Comparison of ENCODE assay signal across 17 cellular contexts in genomic region chr10:118961401-118961800, GRCh38.
"Had no signal": no experiment of that assay in that cellular context is flagged by ENCODE, and none has a peak within 500 bp of the region (broad histone marks: within the 10 kb centered on the region; RNA-seq: fewer than 3 reads in every experiment).

No MANE protein-coding gene starts in this region.

- DNase-seq: cerebellar nuclear complex; erythroblast; foreskin melanocyte; mesendoderm; mucosa of descending colon; natural killer cell; stimulated activated CD4-positive, alpha-beta T cell treated with anti-CD3 and anti-CD28 coated beads, Interleukin-4, amount 100 ng/mL, for 1 hour; stimulated activated CD8-positive, alpha-beta memory T cell treated with anti-CD3 and anti-CD28 coated beads, Interleukin-4, amount 100 ng/mL, for 48 hours; stimulated activated naive CD8-positive, alpha-beta T cell treated with anti-CD3 and anti-CD28 coated beads, Interleukin-15, Interleukin-2, amounts not matched to agents 100 U/mL and 50 U/mL, for 24 hours; tibial artery had no signal

- ATAC-seq: mucosa of descending colon; natural killer cell; right cardiac atrium; stimulated activated effector memory CD8-positive, alpha-beta T cell treated with anti-CD3 and anti-CD28 coated beads, Interleukin-12 subunit alpha, Interleukin-12 subunit beta, amount 100 ng/mL, for 72 hours; stimulated activated naive CD8-positive, alpha-beta T cell treated with anti-CD3 and anti-CD28 coated beads, Interleukin-15, Interleukin-2, amounts not matched to agents 100 U/mL and 50 U/mL, for 24 hours had no signal

- H3K4me3 Mint-ChIP-seq: dendritic cell treated with granulocyte-macrophage colony-stimulating factor and Interleukin-4, amounts not matched to agents 40 ng/mL and 50 ng/mL, for 4 days; natural killer cell; neural crest cell; stimulated activated effector memory CD8-positive, alpha-beta T cell treated with anti-CD3 and anti-CD28 coated beads, Interleukin-12 subunit alpha, Interleukin-12 subunit beta, amount 100 ng/mL, for 72 hours had no signal

- H3K36me3 ChIP-seq: suprapubic skin, tibial artery had no signal

- H3K9me3 ChIP-seq: mucosa of descending colon, suprapubic skin, tibial artery had no signal

- H3K27ac ChIP-seq: hepatocyte, suprapubic skin, tibial artery had no signal

- H3K36me3 Mint-ChIP-seq: natural killer cell; stimulated activated effector memory CD8-positive, alpha-beta T cell treated with anti-CD3 and anti-CD28 coated beads, Interleukin-12 subunit alpha, Interleukin-12 subunit beta, amount 100 ng/mL, for 72 hours had no signal

- H3K9me3 Mint-ChIP-seq: dendritic cell treated with granulocyte-macrophage colony-stimulating factor and Interleukin-4, amounts not matched to agents 40 ng/mL and 50 ng/mL, for 4 days; natural killer cell; neural crest cell; stimulated activated effector memory CD8-positive, alpha-beta T cell treated with anti-CD3 and anti-CD28 coated beads, Interleukin-12 subunit alpha, Interleukin-12 subunit beta, amount 100 ng/mL, for 72 hours had no signal

- H3K27ac Mint-ChIP-seq: dendritic cell treated with granulocyte-macrophage colony-stimulating factor and Interleukin-4, amounts not matched to agents 40 ng/mL and 50 ng/mL, for 4 days; natural killer cell; stimulated activated effector memory CD8-positive, alpha-beta T cell treated with anti-CD3 and anti-CD28 coated beads, Interleukin-12 subunit alpha, Interleukin-12 subunit beta, amount 100 ng/mL, for 72 hours had no signal

- H3K4me3 ChIP-seq: hepatocyte, mucosa of descending colon, smooth muscle cell, suprapubic skin, tibial artery had no signal

- H3K27me3 ChIP-seq: hepatocyte, suprapubic skin, tibial artery had no signal
